Comparison of ENCODE assay signal across 5 cellular contexts in the genomic region with DNA sequence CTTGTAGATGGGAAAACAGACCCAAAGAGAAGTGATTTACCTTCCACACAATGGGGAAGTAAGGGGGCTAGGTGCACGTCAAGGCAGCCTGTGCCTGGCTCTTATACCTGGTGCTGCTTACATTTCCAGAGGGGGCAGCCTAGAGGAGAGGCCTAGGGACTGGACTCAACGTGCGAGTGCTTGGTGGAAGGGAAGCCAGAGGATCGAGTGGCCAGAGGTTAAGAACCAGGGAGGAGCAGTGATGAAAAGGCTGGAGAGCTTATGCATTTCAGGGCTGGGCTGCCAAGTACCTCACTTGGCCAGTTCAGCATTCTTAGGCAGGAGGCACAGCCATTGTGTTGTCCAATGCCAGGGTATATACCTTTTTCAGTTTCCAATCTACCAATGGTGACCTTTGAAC. TPM values are rescaled to one million over a fixed set of nuclear protein-coding genes. Genes with fewer than 3 reads are reported as not detected.
"Had no signal": no experiment of that assay in that cellular context is flagged by ENCODE, and none has a peak within 500 bp of the region (broad histone marks: within the 10 kb centered on the region; RNA-seq: fewer than 3 reads in every experiment).

No MANE protein-coding gene starts in this region.

RNA-seq across cellular contexts. Expression of a gene that starts 30.3 kb away (rescaled TPM):
- total RNA-seq: ascending aorta, bronchial epithelial cell, cardiac muscle cell, chondrocyte had no signal
- polyA plus RNA-seq: adipose tissue had no signal
